26 cellular contexts compared by ENCODE assay signal in genomic region chr5:4192111-4192510, GRCh38.
DNase-seq lines count a peak whose midpoint lies in the region; ATAC-seq, FAIRE-seq and TF ChIP-seq lines count a peak whose summit lies in the region.
"Had no signal": no experiment of that assay in that cellular context is flagged by ENCODE, and none has a peak within 500 bp of the region (broad histone marks: within the 10 kb centered on the region; RNA-seq: fewer than 3 reads in every experiment).

No MANE protein-coding gene starts in this region.

- no peaks in the 10 kb centered on the region for H3K9me1 ChIP-seq in K562 (ENCODE audit: control insufficient read depth, insufficient read depth, low read length)

- H3K4me1 Mint-ChIP-seq in stimulated activated effector memory CD8-positive, alpha-beta T cell treated with anti-CD3 and anti-CD28 coated beads, Interleukin-12 subunit alpha, Interleukin-12 subunit beta, amount 100 ng/mL, for 72 hours = no peaks in the 10 kb centered on the region
- H3K4me1 Mint-ChIP-seq: CD14-positive monocyte; CD4-positive, CD25-positive, alpha-beta regulatory T cell; CD8-positive, alpha-beta memory T cell had no signal

- H3K36me3 ChIP-seq in DND-41 (ENCODE audit: insufficient read depth, low read length) (no peaks in the 10 kb centered on the region), K562 (ENCODE audit: control insufficient read depth, insufficient read depth, low read length) (no peaks in the 10 kb centered on the region), esophagus muscularis mucosa (no peaks in the 10 kb centered on the region)
- H3K36me3 ChIP-seq: BE2C, BLaER1 had no signal

- H2AFZ ChIP-seq in DND-41 (ENCODE audit: low read depth, low read length) (0 out of 2 replicates have a peak overlapping the region, but pooled peaks have one; percentile 19), K562 (ENCODE audit: low read depth, low read length) (no peak overlapping the region)

- H3K9me3 ChIP-seq in DND-41 (ENCODE audit: insufficient read depth, low read length, severe bottlenecking) = peaks cover 2% of the 10 kb centered on the region
- no peaks in the 10 kb centered on the region for H3K9me3 ChIP-seq in K562 (replicated peaks; ENCODE audit: control insufficient read depth, insufficient read depth, low read depth, low read length)
- H3K9me3 ChIP-seq in esophagus muscularis mucosa = no peaks in the 10 kb centered on the region
- H3K9me3 ChIP-seq: BE2C had no signal

- intact Hi-C loops in K562 (cut with micrococcal nuclease) (no loop called here), esophagus muscularis mucosa (cut with DNase I) (no loop called here)

- CTCF ChIA-PET in K562 (lab: Yijun Ruan, JAX; ENCODE audit: low intra/inter-chr PET ratio) = no interaction called here

- no peak for TF ChIP-seq EP300 in K562 (IDR thresholded peaks at IDR 0.05; ENCODE audit: low read length)
- no peak for TF ChIP-seq EP300 in esophagus muscularis mucosa (IDR thresholded peaks at IDR 0.05)

- H3K4me3 Mint-ChIP-seq in stimulated activated effector memory CD8-positive, alpha-beta T cell treated with anti-CD3 and anti-CD28 coated beads, Interleukin-12 subunit alpha, Interleukin-12 subunit beta, amount 100 ng/mL, for 72 hours = no peak overlapping the region
- H3K4me3 Mint-ChIP-seq: CD14-positive monocyte; CD4-positive, alpha-beta memory T cell; CD4-positive, CD25-positive, alpha-beta regulatory T cell; CD8-positive, alpha-beta memory T cell had no signal

- H3K27me3 ChIP-seq in DND-41 (ENCODE audit: insufficient read depth, low read length, poor library complexity) (no peaks in the 10 kb centered on the region), K562 (ENCODE audit: control insufficient read depth in 2 of 2, insufficient read depth in 2 of 2, low read length in 2 of 2) (0 out of 5 replicates have a peak, but pooled peaks cover 0 to 2% of the 10 kb centered on the region in 2 experiments), esophagus muscularis mucosa (no peaks in the 10 kb centered on the region)
- H3K27me3 ChIP-seq: BE2C, BLaER1 had no signal

- H3K4me3 ChIP-seq in DND-41 (ENCODE audit: low read depth in 1 of 2, low read length in 2 of 2) (no peak overlapping the region), K562 (no peak overlapping the region), esophagus muscularis mucosa (no peak overlapping the region)
- H3K4me3 ChIP-seq: BLaER1, GM12878 had no signal

- no peak overlapping the region for H3K9ac ChIP-seq in DND-41 (ENCODE audit: low read depth, low read length)
- no peak overlapping the region for H3K9ac ChIP-seq in K562 (ENCODE audit: insufficient read depth in 1 of 2, low read depth in 2 of 2, low read length in 2 of 2)
- H3K9ac ChIP-seq: BLaER1 had no signal

- POLR2A ChIA-PET in K562 (lab: Yijun Ruan, JAX) = no interaction called here

- TF ChIP-seq CTCF in DND-41 (IDR thresholded peaks at IDR 0.05; ENCODE audit: borderline replicate concordance, extremely low read depth, low read length, poor library complexity, severe bottlenecking) (no peak), K562 (IDR thresholded peaks at IDR 0.05 in 2 of 3, conservative IDR thresholded peaks at IDR 0.05 in 1 of 3; ENCODE audit: insufficient read depth in 2 of 3, low read depth in 1 of 3, low read length in 3 of 3) (no peak), esophagus muscularis mucosa (IDR thresholded peaks at IDR 0.05) (no peak)

- no TSS peak for BruUV-seq in K562 (replicated peaks; lab: Mats Ljungman, UMichigan)

- WGBS in K562 (ENCODE audit: insufficient coverage, low coverage, missing lambda C conversion rate) = 6% methylated on average over 10 of the region's 10 CpGs
- WGBS in esophagus muscularis mucosa = 87% methylated on average over 10 of the region's 10 CpGs

- in situ Hi-C loops in K562 (cut with MboI) = no loop called here

- H3K79me2 ChIP-seq in DND-41 (ENCODE audit: insufficient read depth, low read length) (no peaks in the 10 kb centered on the region), K562 (ENCODE audit: control insufficient read depth, insufficient read depth, low read length) (no peaks in the 10 kb centered on the region)

- TF ChIP-seq RAD21 in K562 (CRISPR knock-in tag; conservative IDR thresholded peaks at IDR 0.05 in 1 of 2, IDR thresholded peaks at IDR 0.05 in 1 of 2) = no peak

- H3K4me1 ChIP-seq in DND-41 (ENCODE audit: insufficient read depth, low read length) = peaks cover 27% of the 10 kb centered on the region
- no peaks in the 10 kb centered on the region for H3K4me1 ChIP-seq in K562 (replicated peaks in 1 of 2; ENCODE audit: control insufficient read depth in 2 of 2, insufficient read depth in 2 of 2, low read length in 2 of 2)
- H3K4me1 ChIP-seq in esophagus muscularis mucosa = no peaks in the 10 kb centered on the region
- H3K4me1 ChIP-seq: BE2C had no signal

- peaks cover 12% of the 10 kb centered on the region for H3K9me3 Mint-ChIP-seq in stimulated activated effector memory CD8-positive, alpha-beta T cell treated with anti-CD3 and anti-CD28 coated beads, Interleukin-12 subunit alpha, Interleukin-12 subunit beta, amount 100 ng/mL, for 72 hours

- DNase-seq in DND-41 = no peak
- no peak for DNase-seq in K562 (ENCODE audit: extremely low read depth in 1 of 4, low spot score in 3 of 4)
- peak; percentile 86 for DNase-seq in esophagus muscularis mucosa (ENCODE audit: extremely low spot score)
- no peak for DNase-seq in stimulated activated effector memory CD8-positive, alpha-beta T cell treated with anti-CD3 and anti-CD28 coated beads, Interleukin-12 subunit alpha, Interleukin-12 subunit beta, amount 100 ng/mL, for 72 hours (ENCODE audit: low spot score in 2 of 2)
- no peak for DNase-seq in 8988T
- no peak for DNase-seq in NCI-H146 (lab: John Stamatoyannopoulos, UW)
- no peak for DNase-seq in midbrain (lab: John Stamatoyannopoulos, UW)
- DNase-seq: ACHN; BE2C; C1 segment of cervical spinal cord; CD4-positive, alpha-beta memory T cell; CD4-positive, CD25-positive, alpha-beta regulatory T cell; CD8-positive, alpha-beta memory T cell; COR-L47; DMS 273 treated with DMSO at 0.1 percent for 48 hours; DMS153; DMS79 treated with DMSO at 0.1 percent for 48 hours; EL; GDM1 had no signal

- H3K4me2 ChIP-seq in DND-41 (ENCODE audit: insufficient read depth, low read length) (no peak overlapping the region), K562 (ENCODE audit: insufficient read depth, low read length) (no peak overlapping the region)
- H3K4me2 ChIP-seq: BLaER1 had no signal

- H3K27ac Mint-ChIP-seq in stimulated activated effector memory CD8-positive, alpha-beta T cell treated with anti-CD3 and anti-CD28 coated beads, Interleukin-12 subunit alpha, Interleukin-12 subunit beta, amount 100 ng/mL, for 72 hours = no peak overlapping the region
- H3K27ac Mint-ChIP-seq: CD14-positive monocyte; CD4-positive, CD25-positive, alpha-beta regulatory T cell; CD8-positive, alpha-beta memory T cell had no signal

- H4K20me1 ChIP-seq in DND-41 (ENCODE audit: insufficient read depth, low read length) (no peaks in the 10 kb centered on the region), K562 (replicated peaks; ENCODE audit: control insufficient read depth, insufficient read depth, low read length) (no peaks in the 10 kb centered on the region; the same call in 1 of the 2 replicates)
- H4K20me1 ChIP-seq: BLaER1 had no signal

- no peak overlapping the region for H3K27ac ChIP-seq in DND-41 (ENCODE audit: low read length)
- H3K27ac ChIP-seq in K562 (ENCODE audit: extremely low read depth, low read depth, low read length) = no peak overlapping the region
- H3K27ac ChIP-seq in esophagus muscularis mucosa (replicated peaks in 1 of 4) = no peak overlapping the region
- H3K27ac ChIP-seq: 22Rv1, BLaER1 had no signal

- ATAC-seq in DND-41 (ENCODE audit: insufficient read depth, low read depth) (no peak), K562 (peak; percentile 57)
- ATAC-seq in stimulated activated effector memory CD8-positive, alpha-beta T cell treated with anti-CD3 and anti-CD28 coated beads, Interleukin-12 subunit alpha, Interleukin-12 subunit beta, amount 100 ng/mL, for 72 hours = peak; percentile 9
- ATAC-seq: GM12878 had no signal

- H3K36me3 Mint-ChIP-seq in stimulated activated effector memory CD8-positive, alpha-beta T cell treated with anti-CD3 and anti-CD28 coated beads, Interleukin-12 subunit alpha, Interleukin-12 subunit beta, amount 100 ng/mL, for 72 hours = no peaks in the 10 kb centered on the region
- H3K36me3 Mint-ChIP-seq: CD14-positive monocyte; CD4-positive, alpha-beta memory T cell; CD4-positive, CD25-positive, alpha-beta regulatory T cell; CD8-positive, alpha-beta memory T cell had no signal

- no peak for TF ChIP-seq POLR2A in K562 (conservative IDR thresholded peaks at IDR 0.05)
- TF ChIP-seq POLR2A in esophagus muscularis mucosa (IDR thresholded peaks at IDR 0.05; ENCODE audit: low read depth) = no peak

- FAIRE-seq in K562 (lab: Jason Lieb, UNC) = no peak
- FAIRE-seq: A204.1, GM12878, GM12892, GM18507 had no signal

TF ChIP-seq in K562, 482 proteins besides CTCF, POLR2A, EP300 and RAD21:
- TF ChIP-seq DDX20 (tag; IDR thresholded peaks at IDR 0.05; ENCODE audit: low read depth) = no peak
